Comparison of ENCODE assay signal across 7 cellular contexts in the genomic region with DNA sequence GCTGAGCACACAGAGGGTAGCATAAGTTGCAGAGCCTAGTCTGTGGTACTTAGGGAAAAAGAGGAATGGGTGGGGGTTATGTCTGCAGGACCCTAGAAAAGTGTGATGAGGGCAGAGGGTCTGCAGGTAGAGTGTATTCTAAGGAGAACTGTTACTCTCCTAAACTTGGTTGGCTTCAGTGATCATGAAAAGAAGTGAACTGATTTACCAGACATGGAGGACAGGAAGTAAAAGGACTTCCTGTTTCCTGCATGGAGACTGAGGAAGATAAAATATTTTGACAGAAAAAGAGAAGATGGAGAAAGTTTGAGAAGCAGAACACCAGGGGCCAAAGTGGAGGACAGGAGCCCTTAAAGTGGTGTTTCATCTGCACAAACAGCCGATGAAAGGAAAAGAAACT.
DNase-seq lines count a peak whose midpoint lies in the region; ATAC-seq and TF ChIP-seq lines count a peak whose summit lies in the region.
"Not testable (repeated sequence)": the region's sequence is repeated elsewhere in the genome, so short reads cannot be mapped to it uniquely, and the experiment has no call there.

No MANE protein-coding gene starts in this region.

- not testable (repeated sequence) for H3K36me3 Mint-ChIP-seq in CD8-positive, alpha-beta T cell; IgD-negative memory B cell; activated B cell treated with CpG ODN at 0.5 μM for 24 hours (ENCODE audit: low read depth); activated T-cell treated with anti-CD3 and anti-CD28 coated beads, Interleukin-2, amount 50 U/mL, for 24 hours (ENCODE audit: low read depth); activated naive CD4-positive, alpha-beta T cell treated with anti-CD3 and anti-CD28 coated beads, Interleukin-2, amount 50 U/mL, for 72 hours; stimulated activated effector memory CD8-positive, alpha-beta T cell treated with anti-CD3 and anti-CD28 coated beads, Interleukin-12 subunit alpha, Interleukin-12 subunit beta, amount 100 ng/mL, for 72 hours
- peaks cover 13% of the 10 kb centered on the region for H3K36me3 Mint-ChIP-seq in endothelial cell (ENCODE audit: low read depth, unreplicated experiment)

- peak overlapping the region; percentile 74 for H3K27ac Mint-ChIP-seq in CD8-positive, alpha-beta T cell
- peak overlapping the region in 1 of 3 donors; percentile 82 for H3K27ac Mint-ChIP-seq in IgD-negative memory B cell
- H3K27ac Mint-ChIP-seq in activated B cell treated with CpG ODN at 0.5 μM for 24 hours: peak overlapping the region; percentile 41
- H3K27ac Mint-ChIP-seq in activated T-cell treated with anti-CD3 and anti-CD28 coated beads, Interleukin-2, amount 50 U/mL, for 24 hours: peak overlapping the region; percentile 35
- H3K27ac Mint-ChIP-seq in activated naive CD4-positive, alpha-beta T cell treated with anti-CD3 and anti-CD28 coated beads, Interleukin-2, amount 50 U/mL, for 72 hours: peak overlapping the region; percentile 25 to 71
- peak overlapping the region; percentile 72 for H3K27ac Mint-ChIP-seq in endothelial cell (ENCODE audit: unreplicated experiment)
- H3K27ac Mint-ChIP-seq in stimulated activated effector memory CD8-positive, alpha-beta T cell treated with anti-CD3 and anti-CD28 coated beads, Interleukin-12 subunit alpha, Interleukin-12 subunit beta, amount 100 ng/mL, for 72 hours: peak overlapping the region; percentile 56

- ATAC-seq in CD8-positive, alpha-beta T cell; activated B cell treated with CpG ODN at 0.5 μM for 24 hours (ENCODE audit: low read depth); activated naive CD4-positive, alpha-beta T cell treated with anti-CD3 and anti-CD28 coated beads, Interleukin-2, amount 50 U/mL, for 72 hours; stimulated activated effector memory CD8-positive, alpha-beta T cell treated with anti-CD3 and anti-CD28 coated beads, Interleukin-12 subunit alpha, Interleukin-12 subunit beta, amount 100 ng/mL, for 72 hours: not testable (repeated sequence)

- H3K9me3 Mint-ChIP-seq in CD8-positive, alpha-beta T cell; IgD-negative memory B cell; activated B cell treated with CpG ODN at 0.5 μM for 24 hours; activated T-cell treated with anti-CD3 and anti-CD28 coated beads, Interleukin-2, amount 50 U/mL, for 24 hours; activated naive CD4-positive, alpha-beta T cell treated with anti-CD3 and anti-CD28 coated beads, Interleukin-2, amount 50 U/mL, for 72 hours; stimulated activated effector memory CD8-positive, alpha-beta T cell treated with anti-CD3 and anti-CD28 coated beads, Interleukin-12 subunit alpha, Interleukin-12 subunit beta, amount 100 ng/mL, for 72 hours: not testable (repeated sequence)
- H3K9me3 Mint-ChIP-seq in endothelial cell (ENCODE audit: unreplicated experiment): peaks cover 36% of the 10 kb centered on the region

- not testable (repeated sequence) for H3K27me3 ChIP-seq in CD8-positive, alpha-beta T cell (ENCODE audit: insufficient read depth, low read length)

- H3K27ac ChIP-seq in CD8-positive, alpha-beta T cell (ENCODE audit: low read depth, low read length): not testable (repeated sequence)

- not testable (repeated sequence) for TF ChIP-seq CTCF in CD8-positive, alpha-beta T cell (IDR thresholded peaks at IDR 0.05); activated B cell treated with CpG ODN at 0.5 μM for 24 hours (IDR thresholded peaks at IDR 0.05); endothelial cell (IDR thresholded peaks at IDR 0.05; ENCODE audit: unreplicated experiment)

- DNase-seq in CD8-positive, alpha-beta T cell; activated B cell treated with CpG ODN at 0.5 μM for 24 hours; activated T-cell treated with anti-CD3 and anti-CD28 coated beads, Interleukin-2, amount 50 U/mL, for 24 hours; activated naive CD4-positive, alpha-beta T cell treated with anti-CD3 and anti-CD28 coated beads, Interleukin-2, amount 50 U/mL, for 72 hours (ENCODE audit: low spot score in 2 of 2); endothelial cell (ENCODE audit: low spot score); stimulated activated effector memory CD8-positive, alpha-beta T cell treated with anti-CD3 and anti-CD28 coated beads, Interleukin-12 subunit alpha, Interleukin-12 subunit beta, amount 100 ng/mL, for 72 hours (ENCODE audit: low spot score in 2 of 2): not testable (repeated sequence)

- intact Hi-C loops in CD8-positive, alpha-beta T cell (cut with DNase I, micrococcal nuclease): not testable (repeated sequence)
- intact Hi-C loops in activated B cell treated with CpG ODN at 0.5 μM for 24 hours (cut with micrococcal nuclease): loop anchor here (2.0 to 5.0 kb wide), 2 partner anchors 18 to 51 kb away; no protein-coding TSS in a partner anchor

- peaks cover 28% of the 10 kb centered on the region for H3K4me1 ChIP-seq in CD8-positive, alpha-beta T cell (ENCODE audit: insufficient read depth, low read length)

- peaks cover 41% of the 10 kb centered on the region for H3K4me1 Mint-ChIP-seq in CD8-positive, alpha-beta T cell (ENCODE audit: low read depth)
- not testable (repeated sequence) for H3K4me1 Mint-ChIP-seq in IgD-negative memory B cell; endothelial cell (ENCODE audit: unreplicated experiment)
- H3K4me1 Mint-ChIP-seq in activated B cell treated with CpG ODN at 0.5 μM for 24 hours: peaks cover 11% of the 10 kb centered on the region
- peaks cover 53% of the 10 kb centered on the region for H3K4me1 Mint-ChIP-seq in activated T-cell treated with anti-CD3 and anti-CD28 coated beads, Interleukin-2, amount 50 U/mL, for 24 hours (ENCODE audit: low read depth)
- H3K4me1 Mint-ChIP-seq in stimulated activated effector memory CD8-positive, alpha-beta T cell treated with anti-CD3 and anti-CD28 coated beads, Interleukin-12 subunit alpha, Interleukin-12 subunit beta, amount 100 ng/mL, for 72 hours: peaks cover 54% of the 10 kb centered on the region

- H3K4me3 ChIP-seq in CD8-positive, alpha-beta T cell (ENCODE audit: low read depth, low read length): not testable (repeated sequence)

- not testable (repeated sequence) for H3K36me3 ChIP-seq in CD8-positive, alpha-beta T cell (ENCODE audit: insufficient read depth, low read length)

- H3K4me3 Mint-ChIP-seq in CD8-positive, alpha-beta T cell: peak overlapping the region; percentile 8
- H3K4me3 Mint-ChIP-seq in IgD-negative memory B cell (peak overlapping the region in 3 of 4 donors; percentile 15 to 80 (median 46)), endothelial cell (ENCODE audit: unreplicated experiment) (peak overlapping the region; percentile 17)
- H3K4me3 Mint-ChIP-seq in activated B cell treated with CpG ODN at 0.5 μM for 24 hours; activated T-cell treated with anti-CD3 and anti-CD28 coated beads, Interleukin-2, amount 50 U/mL, for 24 hours: not testable (repeated sequence)
- H3K4me3 Mint-ChIP-seq in stimulated activated effector memory CD8-positive, alpha-beta T cell treated with anti-CD3 and anti-CD28 coated beads, Interleukin-12 subunit alpha, Interleukin-12 subunit beta, amount 100 ng/mL, for 72 hours: peak overlapping the region; percentile 49

- CTCF ChIA-PET in CD8-positive, alpha-beta T cell (lab: Charles Lee): interaction anchor here (0.7 kb wide), 1 partner anchor 35 kb away, joined by 3 read pairs; no protein-coding TSS in a partner anchor
- CTCF ChIA-PET in activated B cell treated with CpG ODN at 0.5 μM for 24 hours (lab: Charles Lee): not testable (repeated sequence)

- H3K9me3 ChIP-seq in CD8-positive, alpha-beta T cell (ENCODE audit: low read length): not testable (repeated sequence)

- not testable (repeated sequence) for H3K27me3 Mint-ChIP-seq in CD8-positive, alpha-beta T cell (ENCODE audit: low read depth); IgD-negative memory B cell; activated B cell treated with CpG ODN at 0.5 μM for 24 hours; activated T-cell treated with anti-CD3 and anti-CD28 coated beads, Interleukin-2, amount 50 U/mL, for 24 hours
- peaks cover 25% of the 10 kb centered on the region for H3K27me3 Mint-ChIP-seq in endothelial cell (ENCODE audit: unreplicated experiment)

- POLR2A ChIA-PET in CD8-positive, alpha-beta T cell (lab: Charles Lee); activated B cell treated with CpG ODN at 0.5 μM for 24 hours (lab: Charles Lee): not testable (repeated sequence)
